ENCODE assay signal across 34 cellular contexts in genomic region chr5:148569948-148570347, GRCh38.
DNase-seq lines count a peak whose midpoint lies in the region; ATAC-seq lines count a peak whose summit lies in the region.
"Had no signal": no experiment of that assay in that cellular context is flagged by ENCODE, and none has a peak within 500 bp of the region (broad histone marks: within the 10 kb centered on the region; RNA-seq: fewer than 3 reads in every experiment).

No MANE protein-coding gene starts in this region.

- H3K27ac ChIP-seq in epithelial cell of prostate = no peak overlapping the region
- H3K27ac ChIP-seq: coronary artery, esophagus muscularis mucosa, hepatocyte, Peyer's patch, thyroid gland had no signal

- H3K27me3 Mint-ChIP-seq in activated T-helper 1 cell treated with anti-CD3 and anti-CD28 coated beads, Interleukin-12 subunit alpha, Interleukin-12 subunit beta, Interleukin-2, Interleukin-4 antibody, amounts not matched to agents 30 ng/mL and 10 ng/mL and 1 ng/mL, durations not matched to agents 14 hours and 24 hours and 36 hours (ENCODE audit: insufficient read depth) = no peaks in the 10 kb centered on the region

- ATAC-seq in GM19324 (IDR thresholded peaks at IDR 0.05; ENCODE audit: low FRiP score, unreplicated experiment) = no peak
- ATAC-seq: activated T-helper 17 cell treated with anti-CD3 and anti-CD28 coated beads, Interleukin-2, amount 50 U/mL, for 72 hours; effector memory CD8-positive, alpha-beta T cell; HepG2; naive thymus-derived CD4-positive, alpha-beta T cell; stimulated activated naive CD8-positive, alpha-beta T cell treated with anti-CD3 and anti-CD28 coated beads, Interleukin-15, amount 100 ng/mL, for 72 hours had no signal

- no peaks in the 10 kb centered on the region for H3K9me3 Mint-ChIP-seq in activated T-helper 1 cell treated with anti-CD3 and anti-CD28 coated beads, Interleukin-12 subunit alpha, Interleukin-12 subunit beta, Interleukin-2, Interleukin-4 antibody, amounts not matched to agents 30 ng/mL and 10 ng/mL and 1 ng/mL, durations not matched to agents 14 hours and 24 hours and 36 hours
- H3K9me3 Mint-ChIP-seq: activated CD4-positive, alpha-beta memory T cell treated with anti-CD3 and anti-CD28 coated beads for 36 hours; activated T-helper 17 cell treated with anti-CD3 and anti-CD28 coated beads, Interleukin-2, amount 50 U/mL, for 72 hours; CD4-positive, CD25-positive, alpha-beta regulatory T cell; effector memory CD8-positive, alpha-beta T cell; naive thymus-derived CD4-positive, alpha-beta T cell; stimulated activated naive CD8-positive, alpha-beta T cell treated with anti-CD3 and anti-CD28 coated beads, Interleukin-15, amount 100 ng/mL, for 72 hours had no signal

- no peak overlapping the region for H3K27ac Mint-ChIP-seq in activated T-helper 1 cell treated with anti-CD3 and anti-CD28 coated beads, Interleukin-12 subunit alpha, Interleukin-12 subunit beta, Interleukin-2, Interleukin-4 antibody, amounts not matched to agents 30 ng/mL and 10 ng/mL and 1 ng/mL, durations not matched to agents 14 hours and 24 hours and 36 hours
- H3K27ac Mint-ChIP-seq: activated CD4-positive, alpha-beta memory T cell treated with anti-CD3 and anti-CD28 coated beads for 36 hours; activated T-helper 17 cell treated with anti-CD3 and anti-CD28 coated beads, Interleukin-2, amount 50 U/mL, for 72 hours; CD4-positive, CD25-positive, alpha-beta regulatory T cell; effector memory CD8-positive, alpha-beta T cell; naive thymus-derived CD4-positive, alpha-beta T cell; stimulated activated naive CD8-positive, alpha-beta T cell treated with anti-CD3 and anti-CD28 coated beads, Interleukin-15, amount 100 ng/mL, for 72 hours had no signal

- peak; percentile 13 for DNase-seq in NCI-H1105 treated with DMSO at 0.1 percent for 48 hours (lab: John Stamatoyannopoulos, UW)
- no peak for DNase-seq in NCI-H1105 (lab: John Stamatoyannopoulos, UW)
- DNase-seq in NCI-H2196 treated with DMSO at 0.1 percent for 48 hours (lab: John Stamatoyannopoulos, UW; ENCODE audit: unreplicated experiment) = peak; percentile 32
- DNase-seq in epithelial cell of prostate (ENCODE audit: low read depth, low spot score) = peak; percentile 3
- peak; percentile 4 for DNase-seq in renal cortical epithelial cell (ENCODE audit: low read depth)
- DNase-seq in activated T-helper 1 cell treated with anti-CD3 and anti-CD28 coated beads, Interleukin-12 subunit alpha, Interleukin-12 subunit beta, Interleukin-2, Interleukin-4 antibody, amounts not matched to agents 30 ng/mL and 10 ng/mL and 1 ng/mL, durations not matched to agents 14 hours and 24 hours and 36 hours (ENCODE audit: low spot score) = no peak
- no peak for DNase-seq in effector CD4-positive, alpha-beta T cell
- DNase-seq: activated CD4-positive, alpha-beta memory T cell treated with anti-CD3 and anti-CD28 coated beads for 36 hours; activated CD4-positive, CD25-positive, alpha-beta regulatory T cell treated with anti-CD3 and anti-CD28 coated beads, Interleukin-2, amount 50 U/mL, for 72 hours; activated CD8-positive, alpha-beta memory T cell treated with anti-CD3 and anti-CD28 coated beads, Interleukin-2, amount 50 U/mL, for 4 hours; activated naive CD4-positive, alpha-beta T cell treated with anti-CD3 and anti-CD28 coated beads, Interleukin-2, amount 50 U/mL, for 16 hours; amniotic stem cell; CD4-positive, CD25-positive, alpha-beta regulatory T cell; effector memory CD8-positive, alpha-beta T cell; foreskin melanocyte; Kasumi-1; naive thymus-derived CD4-positive, alpha-beta T cell; NCI-H1417; NCI-H2081 treated with DMSO at 0.1 percent for 48 hours; NCI-H446 treated with DMSO at 0.1 percent for 48 hours; NK-92 treated with Interleukin-12 subunit alpha and Interleukin-12 subunit beta, amount 100 ng/mL, for 24 hours; nucleus accumbens; Peyer's patch; stimulated activated CD4-positive, alpha-beta T cell treated with anti-CD3 and anti-CD28 coated beads, Interleukin-1b, Interleukin-23, amount 100 ng/mL, for 48 hours; stimulated activated CD8-positive, alpha-beta memory T cell treated with anti-CD3 and anti-CD28 coated beads, Interleukin-4, amount 100 ng/mL, for 48 hours; stimulated activated naive CD8-positive, alpha-beta T cell treated with anti-CD3 and anti-CD28 coated beads, Interleukin-15, amount 100 ng/mL, for 72 hours; T-helper 1 cell; thyroid gland had no signal

- H3K4me3 Mint-ChIP-seq in activated T-helper 1 cell treated with anti-CD3 and anti-CD28 coated beads, Interleukin-12 subunit alpha, Interleukin-12 subunit beta, Interleukin-2, Interleukin-4 antibody, amounts not matched to agents 30 ng/mL and 10 ng/mL and 1 ng/mL, durations not matched to agents 14 hours and 24 hours and 36 hours = no peak overlapping the region
- H3K4me3 Mint-ChIP-seq: activated CD4-positive, alpha-beta memory T cell treated with anti-CD3 and anti-CD28 coated beads for 36 hours; activated T-helper 17 cell treated with anti-CD3 and anti-CD28 coated beads, Interleukin-2, amount 50 U/mL, for 72 hours; CD4-positive, CD25-positive, alpha-beta regulatory T cell; effector memory CD8-positive, alpha-beta T cell; naive thymus-derived CD4-positive, alpha-beta T cell; stimulated activated naive CD8-positive, alpha-beta T cell treated with anti-CD3 and anti-CD28 coated beads, Interleukin-15, amount 100 ng/mL, for 72 hours had no signal

- intact Hi-C loops in activated T-helper 1 cell treated with anti-CD3 and anti-CD28 coated beads, Interleukin-12 subunit alpha, Interleukin-12 subunit beta, Interleukin-2, Interleukin-4 antibody, amounts not matched to agents 30 ng/mL and 10 ng/mL and 1 ng/mL, durations not matched to agents 14 hours and 24 hours and 36 hours (cut with micrococcal nuclease) = no loop called here

- no peaks in the 10 kb centered on the region for H3K4me1 Mint-ChIP-seq in activated T-helper 1 cell treated with anti-CD3 and anti-CD28 coated beads, Interleukin-12 subunit alpha, Interleukin-12 subunit beta, Interleukin-2, Interleukin-4 antibody, amounts not matched to agents 30 ng/mL and 10 ng/mL and 1 ng/mL, durations not matched to agents 14 hours and 24 hours and 36 hours (ENCODE audit: low read depth)
- H3K4me1 Mint-ChIP-seq: activated T-helper 17 cell treated with anti-CD3 and anti-CD28 coated beads, Interleukin-2, amount 50 U/mL, for 72 hours; CD4-positive, CD25-positive, alpha-beta regulatory T cell; stimulated activated naive CD8-positive, alpha-beta T cell treated with anti-CD3 and anti-CD28 coated beads, Interleukin-15, amount 100 ng/mL, for 72 hours had no signal

- H3K36me3 Mint-ChIP-seq in activated T-helper 1 cell treated with anti-CD3 and anti-CD28 coated beads, Interleukin-12 subunit alpha, Interleukin-12 subunit beta, Interleukin-2, Interleukin-4 antibody, amounts not matched to agents 30 ng/mL and 10 ng/mL and 1 ng/mL, durations not matched to agents 14 hours and 24 hours and 36 hours (ENCODE audit: low read depth) = no peaks in the 10 kb centered on the region
- H3K36me3 Mint-ChIP-seq: activated CD4-positive, alpha-beta memory T cell treated with anti-CD3 and anti-CD28 coated beads for 36 hours; CD4-positive, CD25-positive, alpha-beta regulatory T cell; naive thymus-derived CD4-positive, alpha-beta T cell had no signal

Comparison
In these comparisons a context has a peak if more than half of its experiments do, and no peak if none do; other contexts are left out.
1. DNase-seq: peak in NCI-H1105 treated with DMSO at 0.1 percent for 48 hours (single experiment), NCI-H2196 treated with DMSO at 0.1 percent for 48 hours (single experiment), epithelial cell of prostate (single experiment) and renal cortical epithelial cell (single experiment); none in NCI-H1105 (single experiment), activated T-helper 1 cell treated with anti-CD3 and anti-CD28 coated beads, Interleukin-12 subunit alpha, Interleukin-12 subunit beta, Interleukin-2, Interleukin-4 antibody, amounts not matched to agents 30 ng/mL and 10 ng/mL and 1 ng/mL, durations not matched to agents 14 hours and 24 hours and 36 hours (single experiment) and effector CD4-positive, alpha-beta T cell (single experiment).